Comparison of ENCODE assay signal across 29 cellular contexts in the genomic region with DNA sequence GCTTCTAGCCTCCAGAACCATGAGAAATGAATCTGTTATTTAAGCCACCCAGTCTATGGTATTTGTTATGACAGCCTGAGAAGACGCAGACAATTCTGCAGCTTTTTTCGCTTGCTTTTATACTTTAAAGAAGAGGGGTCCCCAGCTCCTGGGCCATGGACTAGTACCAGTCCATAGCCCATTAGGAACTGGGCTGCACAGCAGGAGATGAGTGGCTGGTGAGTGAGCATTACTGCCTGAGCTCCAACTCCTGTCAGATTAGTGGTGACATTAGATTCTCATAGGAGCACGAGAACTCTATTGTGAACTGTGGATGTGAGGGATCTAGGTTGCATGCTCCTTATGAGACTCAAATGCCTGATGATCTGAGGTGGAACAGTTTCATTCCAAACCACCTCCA.
"Had no signal": no experiment of that assay in that cellular context is flagged by ENCODE, and none has a peak within 500 bp of the region (broad histone marks: within the 10 kb centered on the region; RNA-seq: fewer than 3 reads in every experiment).

No MANE protein-coding gene starts in this region.

- H3K36me3 ChIP-seq: adrenal gland, ascending aorta, brain microvascular endothelial cell, breast epithelium, cardiac muscle cell had no signal

- H3K27ac ChIP-seq: adrenal gland, ascending aorta, body of pancreas, brain microvascular endothelial cell, breast epithelium, cardiac muscle cell had no signal

- H3K9me3 ChIP-seq: adrenal gland, ascending aorta, body of pancreas, breast epithelium had no signal

- H3K27me3 ChIP-seq: adrenal gland, ascending aorta, body of pancreas, brain microvascular endothelial cell, breast epithelium had no signal

- H3K4me1 ChIP-seq: adrenal gland, ascending aorta, body of pancreas, breast epithelium had no signal

- DNase-seq: activated effector memory CD4-positive, alpha-beta T cell treated with anti-CD3 and anti-CD28 coated beads, Interleukin-2, amount 50 U/mL, for 16 hours; activated effector memory CD4-positive, alpha-beta T cell treated with Interleukin-2 at 50 U/mL for 16 hours; activated gamma-delta T cell; activated gamma-delta T cell treated with Interleukin-2 at 50 U/mL for 16 hours; activated naive CD4-positive, alpha-beta T cell; activated naive CD4-positive, alpha-beta T cell treated with anti-CD3 and anti-CD28 coated beads for 36 hours; activated naive CD4-positive, alpha-beta T cell treated with anti-CD3 and anti-CD28 coated beads, Interleukin-2, amount 10 ng/mL, durations not matched to agents 7 days and 5 days; activated naive CD4-positive, alpha-beta T cell treated with anti-CD3 and anti-CD28 coated beads, Interleukin-2, amount 50 U/mL, for 16 hours; activated naive CD4-positive, alpha-beta T cell treated with Interleukin-2 at 50 U/mL for 16 hours; activated naive CD8-positive, alpha-beta T cell treated with anti-CD3 and anti-CD28 coated beads for 36 hours; activated naive CD8-positive, alpha-beta T cell treated with anti-CD3 and anti-CD28 coated beads, Interleukin-2, amount 10 ng/mL, durations not matched to agents 7 days and 5 days; activated naive CD8-positive, alpha-beta T cell treated with anti-CD3 and anti-CD28 coated beads, Interleukin-2, amount 50 U/mL, for 24 hours; activated T-cell treated with anti-CD3 and anti-CD28 coated beads, Interleukin-2, amount 50 U/mL, for 1 hour; activated T-cell treated with anti-CD3 and anti-CD28 coated beads, Interleukin-2, amount 50 U/mL, for 24 hours; activated T-cell treated with anti-CD3 and anti-CD28 coated beads, Interleukin-2, amount 50 U/mL, for 4 hours; activated T-cell treated with anti-CD3 and anti-CD28 coated beads, Interleukin-2, amount 50 U/mL, for 48 hours; activated T-cell treated with anti-CD3 and anti-CD28 coated beads, Interleukin-2, amount 50 U/mL, for 72 hours; adrenal gland; amniotic stem cell; amygdala; anterior cingulate cortex; aorta; body of pancreas; brain microvascular endothelial cell; central memory CD4-positive, alpha-beta T cell; cerebellar nuclear complex had no signal

- H3K4me3 ChIP-seq: adrenal gland, ascending aorta, body of pancreas, breast epithelium, cardiac muscle cell had no signal
